In the genomic region with DNA sequence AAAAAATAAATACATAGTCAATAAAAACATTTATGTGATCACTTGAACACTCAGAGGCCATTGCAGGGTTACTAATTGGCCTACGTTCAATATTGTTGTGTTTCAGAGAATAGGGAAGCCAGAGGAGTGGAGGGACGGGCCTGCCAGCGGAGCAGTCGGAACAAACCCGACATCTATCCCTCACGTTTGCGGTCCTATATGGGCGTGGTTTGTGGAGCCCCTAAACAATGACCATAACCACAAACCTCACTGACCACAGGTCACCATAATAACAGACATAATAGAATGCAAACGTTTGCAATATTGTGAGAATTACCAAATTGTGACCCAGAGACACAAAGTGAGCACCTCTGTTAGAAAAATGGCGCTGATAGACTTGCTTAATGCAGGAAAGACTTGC, we compare ENCODE assay signal across 22 cellular contexts.
"Had no signal": no experiment of that assay in that cellular context is flagged by ENCODE, and none has a peak within 500 bp of the region (broad histone marks: within the 10 kb centered on the region; RNA-seq: fewer than 3 reads in every experiment).

No MANE protein-coding gene starts in this region.

- H3K36me3 ChIP-seq: ascending aorta, MG63, SJSA1 had no signal

- DNase-seq: activated CD4-positive, alpha-beta T cell treated with anti-CD3 and anti-CD28 coated beads for 4 hours; activated CD8-positive, alpha-beta memory T cell treated with anti-CD3 and anti-CD28 coated beads, Interleukin-2, amount 50 U/mL, for 4 hours; activated CD8-positive, alpha-beta T cell treated with anti-CD3 and anti-CD28 coated beads for 36 hours; activated naive CD8-positive, alpha-beta T cell treated with anti-CD3 and anti-CD28 coated beads, Interleukin-2, amount 50 U/mL, for 24 hours; amniotic stem cell; body of pancreas; MG63; NCI-H1092 treated with DMSO at 0.1 percent for 48 hours; NCI-H1417 treated with DMSO at 0.1 percent for 48 hours; NCI-H1694; NCI-H2029; NCI-H2107; NCI-H2171 treated with DMSO at 0.1 percent for 48 hours; NCI-H345; NCI-H510A; NCI-H526 treated with DMSO at 0.1 percent for 48 hours; NCI-H82; NK-92 treated with Interleukin-12 subunit alpha and Interleukin-12 subunit beta, amount 100 ng/mL, for 24 hours; Right ventricle myocardium superior; RPMI8226 had no signal

- H3K4me3 ChIP-seq: ascending aorta, body of pancreas, MG63, SJSA1 had no signal

- H3K4me1 ChIP-seq: ascending aorta, body of pancreas, SJSA1 had no signal

- H3K27ac ChIP-seq: ascending aorta, body of pancreas, SJSA1 had no signal

- H3K9me3 ChIP-seq: ascending aorta, body of pancreas, MG63, SJSA1 had no signal
